In the genomic region with DNA sequence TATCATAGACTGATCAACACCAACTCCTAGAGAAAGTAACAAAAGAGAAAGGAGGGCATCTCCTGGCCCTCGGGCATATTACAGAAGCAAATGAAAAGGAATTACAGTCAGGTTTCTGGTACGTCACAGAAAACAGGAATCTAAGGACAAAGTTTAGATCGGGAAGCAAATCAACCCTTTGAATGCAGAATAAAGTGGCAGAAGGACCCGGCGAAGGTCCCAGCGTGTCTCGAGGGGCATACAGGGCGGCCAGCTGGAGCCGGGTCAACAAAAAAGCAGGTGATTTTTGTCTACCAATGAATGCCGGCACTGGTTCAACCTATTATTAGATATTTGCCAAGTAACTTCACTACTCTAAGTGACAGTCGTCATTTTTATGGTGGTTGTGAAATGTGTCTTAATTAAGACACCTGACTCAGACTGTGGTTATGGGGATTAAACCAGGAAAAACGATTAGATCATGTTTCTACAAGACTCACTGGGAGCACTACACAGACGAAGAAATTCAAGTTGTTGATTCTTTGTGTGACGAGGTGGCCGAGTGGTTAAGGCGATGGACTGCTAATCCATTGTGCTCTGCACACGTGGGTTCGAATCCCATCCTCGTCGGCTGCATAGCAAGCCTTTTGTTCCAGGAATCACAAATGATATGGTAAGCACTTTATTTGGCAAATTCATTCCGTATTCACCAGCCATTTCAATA, we compare ENCODE assay signal across 8 cellular contexts. TPM values are rescaled to one million over a fixed set of nuclear protein-coding genes. Genes with fewer than 3 reads are reported as not detected.
DNase-seq lines count a peak whose midpoint lies in the region; ATAC-seq and TF ChIP-seq lines count a peak whose summit lies in the region.

No MANE protein-coding gene starts in this region.

- ATAC-seq in GM21390 (IDR thresholded peaks at IDR 0.05; ENCODE audit: unreplicated experiment) = peak; percentile 68
- peak; percentile 74 for ATAC-seq in left lung
- ATAC-seq in stimulated activated effector memory CD8-positive, alpha-beta T cell treated with anti-CD3 and anti-CD28 coated beads, Interleukin-12 subunit alpha, Interleukin-12 subunit beta, amount 100 ng/mL, for 72 hours = peak; percentile 87

- DNase-seq in DMS53 (lab: John Stamatoyannopoulos, UW) (peak; percentile 91), RPMI8226 (peak; percentile 89), MCF 10A (ENCODE audit: unreplicated experiment) (peak; percentile 90), left lung (peak in 1 of 2 donors; percentile 58), hypothalamus (lab: John Stamatoyannopoulos, UW) (no peak)
- peak; percentile 44 to 80 for DNase-seq in stimulated activated effector memory CD8-positive, alpha-beta T cell treated with anti-CD3 and anti-CD28 coated beads, Interleukin-12 subunit alpha, Interleukin-12 subunit beta, amount 100 ng/mL, for 72 hours (ENCODE audit: low spot score in 2 of 2)

- TF ChIP-seq CTCF in LNCAP (IDR thresholded peaks at IDR 0.05) = peak; percentile 51; the same call in 1 of the 2 replicates
- no peak for TF ChIP-seq CTCF in MCF 10A (IDR thresholded peaks at IDR 0.05; ENCODE audit: unreplicated experiment)
- no peak for TF ChIP-seq CTCF in left lung (IDR thresholded peaks at IDR 0.05)

- no peak overlapping the region for H3K27ac ChIP-seq in left lung

- H3K27ac Mint-ChIP-seq in MCF 10A (ENCODE audit: low read depth, unreplicated experiment) = peak overlapping the region; percentile 85
- H3K27ac Mint-ChIP-seq in stimulated activated effector memory CD8-positive, alpha-beta T cell treated with anti-CD3 and anti-CD28 coated beads, Interleukin-12 subunit alpha, Interleukin-12 subunit beta, amount 100 ng/mL, for 72 hours = peak overlapping the region; percentile 86

- peak overlapping the region in 1 of 2 donors; percentile 16 for H3K4me3 ChIP-seq in left lung

- no peaks in the 10 kb centered on the region for H3K27me3 Mint-ChIP-seq in MCF 10A (ENCODE audit: insufficient read depth, unreplicated experiment)

- H3K27me3 ChIP-seq in left lung = peaks cover 79 to 88% of the 10 kb centered on the region in 2 donors

- H3K36me3 ChIP-seq in left lung = no peaks in the 10 kb centered on the region

- intact Hi-C loops in MCF 10A (cut with micrococcal nuclease) = loop anchor here (1.0 to 10.0 kb wide), 6 partner anchors 52 to 398 kb away; a partner anchor contains a TSS
- intact Hi-C loops in left lung (cut with DNase I) = no loop called here

- no peaks in the 10 kb centered on the region for H3K9me3 ChIP-seq in left lung

- CTCF ChIA-PET in MCF 10A (lab: Yijun Ruan, JAX) = interaction anchor here (0.6 to 1.2 kb wide), 3 partner anchors 61 to 119 kb away, joined by 3 read pairs; no protein-coding TSS in a partner anchor

- POLR2A ChIA-PET in MCF 10A (lab: Yijun Ruan, JAX) = interaction anchor here (0.6 to 3.4 kb wide), 11 partner anchors 12 to 607 kb away, joined by 3 to 37 read pairs (median 3); a partner anchor contains a TSS

- peaks cover 14% of the 10 kb centered on the region for H3K36me3 Mint-ChIP-seq in MCF 10A (ENCODE audit: insufficient read depth, unreplicated experiment)
- H3K36me3 Mint-ChIP-seq in stimulated activated effector memory CD8-positive, alpha-beta T cell treated with anti-CD3 and anti-CD28 coated beads, Interleukin-12 subunit alpha, Interleukin-12 subunit beta, amount 100 ng/mL, for 72 hours = peaks cover 17% of the 10 kb centered on the region

- H3K4me1 Mint-ChIP-seq in MCF 10A (ENCODE audit: insufficient read depth, unreplicated experiment) = peaks cover 14% of the 10 kb centered on the region
- peaks cover 30% of the 10 kb centered on the region for H3K4me1 Mint-ChIP-seq in stimulated activated effector memory CD8-positive, alpha-beta T cell treated with anti-CD3 and anti-CD28 coated beads, Interleukin-12 subunit alpha, Interleukin-12 subunit beta, amount 100 ng/mL, for 72 hours

- H3K4me3 Mint-ChIP-seq in MCF 10A (ENCODE audit: unreplicated experiment) = peak overlapping the region; percentile 72
- peak overlapping the region; percentile 60 for H3K4me3 Mint-ChIP-seq in stimulated activated effector memory CD8-positive, alpha-beta T cell treated with anti-CD3 and anti-CD28 coated beads, Interleukin-12 subunit alpha, Interleukin-12 subunit beta, amount 100 ng/mL, for 72 hours

- peaks cover 0 to 22% of the 10 kb centered on the region in 2 donors for H3K4me1 ChIP-seq in left lung

- H3K9me3 Mint-ChIP-seq in MCF 10A (ENCODE audit: unreplicated experiment) = no peaks in the 10 kb centered on the region
- no peaks in the 10 kb centered on the region for H3K9me3 Mint-ChIP-seq in stimulated activated effector memory CD8-positive, alpha-beta T cell treated with anti-CD3 and anti-CD28 coated beads, Interleukin-12 subunit alpha, Interleukin-12 subunit beta, amount 100 ng/mL, for 72 hours

- TSS peak; percentile 99 for BruUV-seq in MCF 10A (replicated peaks; lab: Mats Ljungman, UMichigan)

RNA-seq across cellular contexts. Expression of a gene that starts 12.4 kb away (rescaled TPM):
- total RNA-seq in MCF 10A (2022) (13.7 and 15.6 TPM in 2 replicates), left lung (10 to 100 TPM; 10.6 to 12.3 TPM)

RNA-seq across cellular contexts. Expression of a gene that starts 39.4 kb away (rescaled TPM):
- 3.3 and 4.8 TPM in 2 replicates for total RNA-seq in MCF 10A (2022)
- 1 to 10 TPM; 4.9 to 5.4 TPM for total RNA-seq in left lung

RNA-seq across cellular contexts. Expression of a gene that starts 46.4 kb away (rescaled TPM):
- total RNA-seq in MCF 10A (2022) = not detected in 2 replicates
- 1 to 10 TPM; 1.0 to 1.5 TPM for total RNA-seq in left lung

RNA-seq across cellular contexts. Expression of a gene that starts 54.3 kb away (rescaled TPM):
- total RNA-seq in MCF 10A (2022) = 11.3 and 13.1 TPM in 2 replicates
- 1 to 10 TPM; 9.6 to 9.9 TPM for total RNA-seq in left lung

Comparison
In these comparisons a context has a peak if more than half of its experiments do, and no peak if none do; other contexts are left out.
1. DNase-seq: peak in DMS53 (single experiment), RPMI8226 (single experiment), MCF 10A (single experiment) and stimulated activated effector memory CD8-positive, alpha-beta T cell treated with anti-CD3 and anti-CD28 coated beads, Interleukin-12 subunit alpha, Interleukin-12 subunit beta, amount 100 ng/mL, for 72 hours (2 of 2); none in hypothalamus (0 of 51).
2. Peak in every context shown above with its lines, with median percentiles within 50 percentile points of each other: ATAC-seq.